1 cellular context compared by ENCODE assay signal in the genomic region with DNA sequence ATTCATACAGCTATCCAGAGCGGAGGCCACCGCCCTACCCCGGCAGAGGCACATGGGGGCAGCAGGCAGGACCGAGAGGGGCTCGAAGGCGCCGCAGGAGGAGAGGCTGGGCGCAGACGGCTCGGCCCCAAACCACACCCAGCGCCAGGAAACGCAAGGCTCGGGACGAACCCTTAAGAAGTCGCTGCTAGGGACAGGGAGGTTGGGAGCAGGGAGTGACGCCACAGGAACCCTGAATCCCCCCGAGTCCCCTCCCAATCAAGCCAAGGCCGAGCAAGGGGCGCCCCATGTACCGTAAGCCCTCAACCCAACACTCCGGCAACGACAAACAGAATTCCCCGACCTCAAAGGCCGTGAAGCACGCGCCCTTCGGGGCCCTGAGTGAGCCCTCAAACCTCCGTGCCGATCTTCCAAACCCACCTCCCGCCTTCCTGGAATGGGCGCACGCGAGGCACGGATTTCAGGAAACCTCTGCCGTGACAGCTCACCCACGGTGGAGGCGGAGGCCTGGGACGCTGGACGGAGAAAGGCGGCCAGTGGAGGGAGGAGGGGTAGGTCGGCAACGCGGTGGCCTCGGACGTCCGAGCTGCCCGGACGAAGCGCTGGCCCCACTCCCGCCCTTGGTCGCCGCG.
A peak's percentile ranks its signal among the peaks of the same experiment; 100 is the strongest.
TF ChIP-seq lines count a peak whose summit lies in the region.

No MANE protein-coding gene starts in this region.

TF ChIP-seq in K562, 482 proteins besides CTCF, POLR2A, EP300 and RAD21 (continued from another document and continues in another):
- TF ChIP-seq, protein P1, sequence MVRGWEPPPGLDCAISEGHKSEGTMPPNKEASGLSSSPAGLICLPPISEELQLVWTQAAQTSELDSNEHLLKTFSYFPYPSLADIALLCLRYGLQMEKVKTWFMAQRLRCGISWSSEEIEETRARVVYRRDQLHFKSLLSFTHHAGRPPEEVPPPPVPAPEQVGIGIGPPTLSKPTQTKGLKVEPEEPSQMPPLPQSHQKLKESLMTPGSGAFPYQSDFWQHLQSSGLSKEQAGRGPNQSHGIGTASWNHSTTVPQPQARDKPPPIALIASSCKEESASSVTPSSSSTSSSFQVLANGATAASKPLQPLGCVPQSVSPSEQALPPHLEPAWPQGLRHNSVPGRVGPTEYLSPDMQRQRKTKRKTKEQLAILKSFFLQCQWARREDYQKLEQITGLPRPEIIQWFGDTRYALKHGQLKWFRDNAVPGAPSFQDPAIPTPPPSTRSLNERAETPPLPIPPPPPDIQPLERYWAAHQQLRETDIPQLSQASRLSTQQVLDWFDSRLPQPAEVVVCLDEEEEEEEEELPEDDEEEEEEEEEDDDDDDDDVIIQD (CRISPR knock-in tag; IDR thresholded peaks at IDR 0.05) = no peak
- TF ChIP-seq ZKSCAN1 (IDR thresholded peaks at IDR 0.05; ENCODE audit: low read depth, low read length) (peak; percentile 8; the same call in 1 of the 2 replicates), GABPA (tag; conservative IDR thresholded peaks at IDR 0.05; ENCODE audit: low read depth) (no peak), ARHGAP35 (IDR thresholded peaks at IDR 0.05; ENCODE audit: partially characterized antibody) (no peak), IRF2 (CRISPR knock-in tag; IDR thresholded peaks at IDR 0.05) (no peak), POLR2G (IDR thresholded peaks at IDR 0.05; ENCODE audit: low read depth, low read length) (peak; percentile 69), FOXK1 (CRISPR knock-in tag; IDR thresholded peaks at IDR 0.05; ENCODE audit: borderline replicate concordance) (no peak), ZNF133 (CRISPR knock-in tag; IDR thresholded peaks at IDR 0.05) (no peak), GTF2F1 (IDR thresholded peaks at IDR 0.05; ENCODE audit: low read depth, low read length) (no peak), BRD4 (IDR thresholded peaks at IDR 0.05) (no peak), PHB2 (IDR thresholded peaks at IDR 0.05; ENCODE audit: low read depth) (no peak), ZC3H4 (CRISPR knock-in tag; IDR thresholded peaks at IDR 0.05; ENCODE audit: borderline replicate concordance) (no peak), ZNF217 (CRISPR knock-in tag; IDR thresholded peaks at IDR 0.05) (no peak), LARP7 (IDR thresholded peaks at IDR 0.05) (no peak), E2F3 (CRISPR knock-in tag; IDR thresholded peaks at IDR 0.05) (peak; percentile 24; the same call in 1 of the 2 replicates), ZKSCAN3 (CRISPR knock-in tag; IDR thresholded peaks at IDR 0.05) (no peak), ZNF311 (CRISPR knock-in tag; IDR thresholded peaks at IDR 0.05) (no peak), PHF21A (IDR thresholded peaks at IDR 0.05; ENCODE audit: borderline replicate concordance, low read depth) (no peak), PCBP1 (IDR thresholded peaks at IDR 0.05; ENCODE audit: low read depth, low read length, poor library complexity, severe bottlenecking) (peak; percentile 83), ZBTB1 (CRISPR knock-in tag; IDR thresholded peaks at IDR 0.05; ENCODE audit: borderline replicate concordance, low read depth) (peak; percentile 13; the same call in 1 of the 2 replicates), ELF2 (CRISPR knock-in tag; IDR thresholded peaks at IDR 0.05) (no peak), HNRNPUL1 (IDR thresholded peaks at IDR 0.05; ENCODE audit: low read length) (no peak), TAF1 (IDR thresholded peaks at IDR 0.05; ENCODE audit: control insufficient read depth, extremely low read depth, insufficient read depth, low read length, severe bottlenecking) (no peak), SMARCA4 (IDR thresholded peaks at IDR 0.05) (no peak), SMC3 (conservative IDR thresholded peaks at IDR 0.05; ENCODE audit: insufficient read depth, low read depth, low read length) (no peak), HNRNPK (IDR thresholded peaks at IDR 0.05; ENCODE audit: low read depth, low read length, poor library complexity, severe bottlenecking) (no peak), DIDO1 (tag; IDR thresholded peaks at IDR 0.05; ENCODE audit: low read depth) (no peak), NBN (IDR thresholded peaks at IDR 0.05; ENCODE audit: low read depth) (no peak), ZNF146 (CRISPR knock-in tag; IDR thresholded peaks at IDR 0.05; ENCODE audit: unreplicated experiment) (no peak), NFE2L1 (tag; IDR thresholded peaks at IDR 0.05; ENCODE audit: borderline replicate concordance, low read depth) (no peak), MYC (IDR thresholded peaks at IDR 0.05; ENCODE audit: low read depth, low read length) (no peak; the same call in 1 of the 2 replicates), MYC (CRISPR knock-in tag; IDR thresholded peaks at IDR 0.05; ENCODE audit: borderline replicate concordance, low read depth) (no peak), ARID1B (IDR thresholded peaks at IDR 0.05) (no peak), ZNF408 (CRISPR knock-in tag; IDR thresholded peaks at IDR 0.05; ENCODE audit: low read depth) (no peak), JUND (IDR thresholded peaks at IDR 0.05; ENCODE audit: borderline replicate concordance, low read depth, low read length) (no peak), JUND (tag; IDR thresholded peaks at IDR 0.05; ENCODE audit: borderline replicate concordance, low read depth, low read length) (no peak; the same call in 2 of the 3 replicates), RBM22 (IDR thresholded peaks at IDR 0.05; ENCODE audit: low read depth, low read length, poor library complexity, severe bottlenecking) (no peak), BRCA1 (IDR thresholded peaks at IDR 0.05) (no peak), BRCA1 (CRISPR knock-in tag; IDR thresholded peaks at IDR 0.05) (no peak), ZNF274 (IDR thresholded peaks at IDR 0.05; ENCODE audit: borderline replicate concordance, low read depth, low read length) (no peak), SMAD2 (IDR thresholded peaks at IDR 0.05; ENCODE audit: low read depth, low read length) (no peak), ZNF830 (CRISPR knock-in tag; IDR thresholded peaks at IDR 0.05) (no peak; the same call in 1 of the 2 replicates)
- TF ChIP-seq, protein P2, sequence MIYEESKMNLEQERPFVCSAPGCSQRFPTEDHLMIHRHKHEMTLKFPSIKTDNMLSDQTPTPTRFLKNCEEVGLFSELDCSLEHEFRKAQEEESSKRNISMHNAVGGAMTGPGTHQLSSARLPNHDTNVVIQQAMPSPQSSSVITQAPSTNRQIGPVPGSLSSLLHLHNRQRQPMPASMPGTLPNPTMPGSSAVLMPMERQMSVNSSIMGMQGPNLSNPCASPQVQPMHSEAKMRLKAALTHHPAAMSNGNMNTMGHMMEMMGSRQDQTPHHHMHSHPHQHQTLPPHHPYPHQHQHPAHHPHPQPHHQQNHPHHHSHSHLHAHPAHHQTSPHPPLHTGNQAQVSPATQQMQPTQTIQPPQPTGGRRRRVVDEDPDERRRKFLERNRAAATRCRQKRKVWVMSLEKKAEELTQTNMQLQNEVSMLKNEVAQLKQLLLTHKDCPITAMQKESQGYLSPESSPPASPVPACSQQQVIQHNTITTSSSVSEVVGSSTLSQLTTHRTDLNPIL (CRISPR knock-in tag; IDR thresholded peaks at IDR 0.05) = no peak
- TF ChIP-seq, protein P3, sequence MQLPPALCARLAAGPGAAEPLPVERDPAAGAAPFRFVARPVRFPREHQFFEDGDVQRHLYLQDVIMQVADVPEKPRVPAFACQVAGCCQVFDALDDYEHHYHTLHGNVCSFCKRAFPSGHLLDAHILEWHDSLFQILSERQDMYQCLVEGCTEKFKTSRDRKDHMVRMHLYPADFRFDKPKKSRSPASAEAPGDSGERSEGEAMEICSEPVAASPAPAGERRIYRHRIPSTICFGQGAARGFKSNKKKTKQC (CRISPR knock-in tag; IDR thresholded peaks at IDR 0.05) = peak; percentile 74; the same call in 1 of the 2 replicates
- TF ChIP-seq, protein P4, sequence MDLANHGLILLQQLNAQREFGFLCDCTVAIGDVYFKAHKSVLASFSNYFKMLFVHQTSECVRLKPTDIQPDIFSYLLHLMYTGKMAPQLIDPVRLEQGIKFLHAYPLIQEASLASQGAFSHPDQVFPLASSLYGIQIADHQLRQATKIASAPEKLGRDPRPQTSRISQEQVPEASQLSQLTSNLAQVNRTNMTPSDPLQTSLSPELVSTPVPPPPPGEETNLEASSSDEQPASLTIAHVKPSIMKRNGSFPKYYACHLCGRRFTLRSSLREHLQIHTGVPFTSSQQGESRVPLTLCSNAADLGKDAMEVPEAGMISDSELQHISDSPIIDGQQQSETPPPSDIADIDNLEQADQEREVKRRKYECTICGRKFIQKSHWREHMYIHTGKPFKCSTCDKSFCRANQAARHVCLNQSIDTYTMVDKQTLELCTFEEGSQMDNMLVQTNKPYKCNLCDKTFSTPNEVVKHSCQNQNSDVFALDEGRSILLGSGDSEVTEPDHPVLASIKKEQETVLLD (IDR thresholded peaks at IDR 0.05) = peak; percentile 34; the same call in 1 of the 2 replicates
- TF ChIP-seq, protein P5, sequence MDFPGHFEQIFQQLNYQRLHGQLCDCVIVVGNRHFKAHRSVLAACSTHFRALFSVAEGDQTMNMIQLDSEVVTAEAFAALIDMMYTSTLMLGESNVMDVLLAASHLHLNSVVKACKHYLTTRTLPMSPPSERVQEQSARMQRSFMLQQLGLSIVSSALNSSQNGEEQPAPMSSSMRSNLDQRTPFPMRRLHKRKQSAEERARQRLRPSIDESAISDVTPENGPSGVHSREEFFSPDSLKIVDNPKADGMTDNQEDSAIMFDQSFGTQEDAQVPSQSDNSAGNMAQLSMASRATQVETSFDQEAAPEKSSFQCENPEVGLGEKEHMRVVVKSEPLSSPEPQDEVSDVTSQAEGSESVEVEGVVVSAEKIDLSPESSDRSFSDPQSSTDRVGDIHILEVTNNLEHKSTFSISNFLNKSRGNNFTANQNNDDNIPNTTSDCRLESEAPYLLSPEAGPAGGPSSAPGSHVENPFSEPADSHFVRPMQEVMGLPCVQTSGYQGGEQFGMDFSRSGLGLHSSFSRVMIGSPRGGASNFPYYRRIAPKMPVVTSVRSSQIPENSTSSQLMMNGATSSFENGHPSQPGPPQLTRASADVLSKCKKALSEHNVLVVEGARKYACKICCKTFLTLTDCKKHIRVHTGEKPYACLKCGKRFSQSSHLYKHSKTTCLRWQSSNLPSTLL (IDR thresholded peaks at IDR 0.05) = no peak
- TF ChIP-seq, protein P6, sequence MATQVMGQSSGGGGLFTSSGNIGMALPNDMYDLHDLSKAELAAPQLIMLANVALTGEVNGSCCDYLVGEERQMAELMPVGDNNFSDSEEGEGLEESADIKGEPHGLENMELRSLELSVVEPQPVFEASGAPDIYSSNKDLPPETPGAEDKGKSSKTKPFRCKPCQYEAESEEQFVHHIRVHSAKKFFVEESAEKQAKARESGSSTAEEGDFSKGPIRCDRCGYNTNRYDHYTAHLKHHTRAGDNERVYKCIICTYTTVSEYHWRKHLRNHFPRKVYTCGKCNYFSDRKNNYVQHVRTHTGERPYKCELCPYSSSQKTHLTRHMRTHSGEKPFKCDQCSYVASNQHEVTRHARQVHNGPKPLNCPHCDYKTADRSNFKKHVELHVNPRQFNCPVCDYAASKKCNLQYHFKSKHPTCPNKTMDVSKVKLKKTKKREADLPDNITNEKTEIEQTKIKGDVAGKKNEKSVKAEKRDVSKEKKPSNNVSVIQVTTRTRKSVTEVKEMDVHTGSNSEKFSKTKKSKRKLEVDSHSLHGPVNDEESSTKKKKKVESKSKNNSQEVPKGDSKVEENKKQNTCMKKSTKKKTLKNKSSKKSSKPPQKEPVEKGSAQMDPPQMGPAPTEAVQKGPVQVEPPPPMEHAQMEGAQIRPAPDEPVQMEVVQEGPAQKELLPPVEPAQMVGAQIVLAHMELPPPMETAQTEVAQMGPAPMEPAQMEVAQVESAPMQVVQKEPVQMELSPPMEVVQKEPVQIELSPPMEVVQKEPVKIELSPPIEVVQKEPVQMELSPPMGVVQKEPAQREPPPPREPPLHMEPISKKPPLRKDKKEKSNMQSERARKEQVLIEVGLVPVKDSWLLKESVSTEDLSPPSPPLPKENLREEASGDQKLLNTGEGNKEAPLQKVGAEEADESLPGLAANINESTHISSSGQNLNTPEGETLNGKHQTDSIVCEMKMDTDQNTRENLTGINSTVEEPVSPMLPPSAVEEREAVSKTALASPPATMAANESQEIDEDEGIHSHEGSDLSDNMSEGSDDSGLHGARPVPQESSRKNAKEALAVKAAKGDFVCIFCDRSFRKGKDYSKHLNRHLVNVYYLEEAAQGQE (CRISPR knock-in tag; IDR thresholded peaks at IDR 0.05; ENCODE audit: low read depth) = no peak
- TF ChIP-seq, protein P7, sequence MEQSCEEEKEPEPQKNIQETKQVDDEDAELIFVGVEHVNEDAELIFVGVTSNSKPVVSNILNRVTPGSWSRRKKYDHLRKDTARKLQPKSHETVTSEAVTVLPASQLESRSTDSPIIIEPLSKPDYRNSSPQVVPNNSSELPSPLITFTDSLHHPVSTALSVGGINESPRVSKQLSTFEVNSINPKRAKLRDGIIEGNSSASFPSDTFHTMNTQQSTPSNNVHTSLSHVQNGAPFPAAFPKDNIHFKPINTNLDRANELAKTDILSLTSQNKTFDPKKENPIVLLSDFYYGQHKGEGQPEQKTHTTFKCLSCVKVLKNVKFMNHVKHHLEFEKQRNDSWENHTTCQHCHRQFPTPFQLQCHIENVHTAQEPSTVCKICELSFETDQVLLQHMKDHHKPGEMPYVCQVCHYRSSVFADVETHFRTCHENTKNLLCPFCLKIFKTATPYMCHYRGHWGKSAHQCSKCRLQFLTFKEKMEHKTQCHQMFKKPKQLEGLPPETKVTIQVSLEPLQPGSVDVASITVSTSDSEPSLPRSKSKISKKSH (CRISPR knock-in tag; IDR thresholded peaks at IDR 0.05) = no peak
- TF ChIP-seq, protein P8, sequence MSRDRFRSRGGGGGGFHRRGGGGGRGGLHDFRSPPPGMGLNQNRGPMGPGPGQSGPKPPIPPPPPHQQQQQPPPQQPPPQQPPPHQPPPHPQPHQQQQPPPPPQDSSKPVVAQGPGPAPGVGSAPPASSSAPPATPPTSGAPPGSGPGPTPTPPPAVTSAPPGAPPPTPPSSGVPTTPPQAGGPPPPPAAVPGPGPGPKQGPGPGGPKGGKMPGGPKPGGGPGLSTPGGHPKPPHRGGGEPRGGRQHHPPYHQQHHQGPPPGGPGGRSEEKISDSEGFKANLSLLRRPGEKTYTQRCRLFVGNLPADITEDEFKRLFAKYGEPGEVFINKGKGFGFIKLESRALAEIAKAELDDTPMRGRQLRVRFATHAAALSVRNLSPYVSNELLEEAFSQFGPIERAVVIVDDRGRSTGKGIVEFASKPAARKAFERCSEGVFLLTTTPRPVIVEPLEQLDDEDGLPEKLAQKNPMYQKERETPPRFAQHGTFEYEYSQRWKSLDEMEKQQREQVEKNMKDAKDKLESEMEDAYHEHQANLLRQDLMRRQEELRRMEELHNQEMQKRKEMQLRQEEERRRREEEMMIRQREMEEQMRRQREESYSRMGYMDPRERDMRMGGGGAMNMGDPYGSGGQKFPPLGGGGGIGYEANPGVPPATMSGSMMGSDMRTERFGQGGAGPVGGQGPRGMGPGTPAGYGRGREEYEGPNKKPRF (IDR thresholded peaks at IDR 0.05; ENCODE audit: low read depth, low read length) = no peak
- TF ChIP-seq, protein P9, sequence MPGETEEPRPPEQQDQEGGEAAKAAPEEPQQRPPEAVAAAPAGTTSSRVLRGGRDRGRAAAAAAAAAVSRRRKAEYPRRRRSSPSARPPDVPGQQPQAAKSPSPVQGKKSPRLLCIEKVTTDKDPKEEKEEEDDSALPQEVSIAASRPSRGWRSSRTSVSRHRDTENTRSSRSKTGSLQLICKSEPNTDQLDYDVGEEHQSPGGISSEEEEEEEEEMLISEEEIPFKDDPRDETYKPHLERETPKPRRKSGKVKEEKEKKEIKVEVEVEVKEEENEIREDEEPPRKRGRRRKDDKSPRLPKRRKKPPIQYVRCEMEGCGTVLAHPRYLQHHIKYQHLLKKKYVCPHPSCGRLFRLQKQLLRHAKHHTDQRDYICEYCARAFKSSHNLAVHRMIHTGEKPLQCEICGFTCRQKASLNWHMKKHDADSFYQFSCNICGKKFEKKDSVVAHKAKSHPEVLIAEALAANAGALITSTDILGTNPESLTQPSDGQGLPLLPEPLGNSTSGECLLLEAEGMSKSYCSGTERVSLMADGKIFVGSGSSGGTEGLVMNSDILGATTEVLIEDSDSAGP (CRISPR knock-in tag; IDR thresholded peaks at IDR 0.05) = no peak
